In the genomic region with DNA sequence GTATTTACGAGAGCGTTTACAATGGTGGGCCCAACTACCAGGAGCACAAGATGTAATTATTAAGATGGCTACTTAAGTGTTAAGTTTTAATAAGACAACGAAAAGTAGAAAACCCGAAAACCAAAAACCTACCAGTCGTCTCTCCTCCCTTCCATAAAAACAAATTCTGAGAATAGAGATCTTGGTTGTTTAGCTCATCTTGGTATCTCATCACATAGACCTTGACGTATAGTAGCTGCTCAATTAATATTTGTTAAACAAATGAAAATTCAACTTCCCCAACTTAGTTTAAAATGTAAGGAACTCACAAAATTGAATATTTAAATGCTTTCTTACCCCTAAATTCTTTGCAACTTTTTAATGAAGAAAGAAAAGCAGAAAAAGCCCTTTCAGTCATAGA, we compare ENCODE assay signal across 9 cellular contexts. TPM values are rescaled to one million over a fixed set of nuclear protein-coding genes. Genes with fewer than 3 reads are reported as not detected.
DNase-seq lines count a peak whose midpoint lies in the region; ATAC-seq and TF ChIP-seq lines count a peak whose summit lies in the region.
"Had no signal": no experiment of that assay in that cellular context is flagged by ENCODE, and none has a peak within 500 bp of the region (broad histone marks: within the 10 kb centered on the region; RNA-seq: fewer than 3 reads in every experiment).

No MANE protein-coding gene starts in this region.

- BruUV-seq in mammary epithelial cell (replicated peaks; lab: Mats Ljungman, UMichigan): no TSS peak

- H3K79me2 ChIP-seq in mammary epithelial cell (ENCODE audit: insufficient read depth, low read length): peaks cover 29% of the 10 kb centered on the region

- H3K4me1 ChIP-seq in left ventricle myocardium inferior: peaks cover 22% of the 10 kb centered on the region
- H3K4me1 ChIP-seq in mammary epithelial cell (ENCODE audit: insufficient read depth, low read length): peaks cover 9% of the 10 kb centered on the region
- H3K4me1 ChIP-seq in mucosa of stomach (ENCODE audit: control insufficient read depth, insufficient read depth, low read length): peaks cover 5% of the 10 kb centered on the region

- intact Hi-C loops in left ventricle myocardium inferior (cut with micrococcal nuclease) (no loop called here), left ventricle myocardium superior (cut with micrococcal nuclease) (loop anchor here (10.0 kb wide), 1 partner anchor 91 kb away; the partner anchor contains the start of gene SRSF8), mammary epithelial cell (cut with micrococcal nuclease) (loop anchor here (5.0 kb wide), 1 partner anchor 158 kb away; no protein-coding TSS in a partner anchor)

- H4K20me1 ChIP-seq in mammary epithelial cell (ENCODE audit: insufficient read depth, low read length): no peaks in the 10 kb centered on the region

- H3K27me3 ChIP-seq in left ventricle myocardium inferior (ENCODE audit: low read depth): no peaks in the 10 kb centered on the region
- no peaks in the 10 kb centered on the region for H3K27me3 ChIP-seq in mammary epithelial cell (ENCODE audit: insufficient read depth, low read length)
- no peaks in the 10 kb centered on the region for H3K27me3 ChIP-seq in mucosa of stomach (ENCODE audit: control insufficient read depth, insufficient read depth, low read length)

- H2AFZ ChIP-seq in mammary epithelial cell (ENCODE audit: low read depth, low read length): peak overlapping the region; percentile 100

- no peak for TF ChIP-seq CTCF in left ventricle myocardium inferior (IDR thresholded peaks at IDR 0.05; ENCODE audit: borderline replicate concordance)
- TF ChIP-seq CTCF in mammary epithelial cell (conservative IDR thresholded peaks at IDR 0.05 in 1 of 2, IDR thresholded peaks at IDR 0.05 in 1 of 2; ENCODE audit: extremely low read depth in 1 of 2, insufficient read depth in 1 of 2, low read depth in 1 of 2, low read length in 2 of 2): no peak

- H3K9me3 ChIP-seq in left ventricle myocardium inferior (replicated peaks) (no peaks in the 10 kb centered on the region), mammary epithelial cell (replicated peaks; ENCODE audit: insufficient read depth, low read length) (no peaks in the 10 kb centered on the region), mucosa of stomach (ENCODE audit: control insufficient read depth, low read length) (no peaks in the 10 kb centered on the region)

- no peak for DNase-seq in left ventricle myocardium inferior
- DNase-seq in left ventricle myocardium superior: no peak
- DNase-seq in mammary epithelial cell: no peak
- no peak for DNase-seq in NCI-H1436 treated with DMSO at 0.1 percent for 48 hours (lab: John Stamatoyannopoulos, UW)
- DNase-seq in GM19240 (ENCODE audit: insufficient read length, low spot score): no peak

- in situ Hi-C loops in mammary epithelial cell (cut with MboI; ENCODE audit: low sequenced_read_pairs in 2 of 2): loop anchor here in 1 of 2 donors (5.0 kb wide), 1 partner anchor 93 kb away; the partner anchor contains the start of gene SRSF8

- H3K4me2 ChIP-seq in mammary epithelial cell (ENCODE audit: insufficient read depth, low read depth, low read length): peak overlapping the region; percentile 86

- H3K36me3 ChIP-seq in left ventricle myocardium inferior (peaks cover 30% of the 10 kb centered on the region), mammary epithelial cell (ENCODE audit: insufficient read depth, low read length) (peaks cover 17% of the 10 kb centered on the region), mucosa of stomach (ENCODE audit: control insufficient read depth, insufficient read depth, low read length) (peaks cover 12% of the 10 kb centered on the region)

- peak overlapping the region; percentile 95 for H3K9ac ChIP-seq in mammary epithelial cell (ENCODE audit: insufficient read depth, low read length)
- no peak overlapping the region for H3K9ac ChIP-seq in mucosa of stomach (ENCODE audit: low read length)

- WGBS in mammary epithelial cell (ENCODE audit: low coverage, missing lambda C conversion rate): 23% methylated on average over 6 of the region's 6 CpGs

- peak overlapping the region; percentile 84 for H3K4me3 ChIP-seq in left ventricle myocardium inferior
- peak overlapping the region; percentile 86 to 99 (median 89) for H3K4me3 ChIP-seq in mammary epithelial cell (replicated peaks in 1 of 3; ENCODE audit: insufficient read depth in 1 of 3, low read depth in 2 of 3, low read length in 3 of 3)
- peak overlapping the region; percentile 64 for H3K4me3 ChIP-seq in mucosa of stomach (ENCODE audit: low read length)

- H3K27ac ChIP-seq in left ventricle myocardium inferior (replicated peaks) (peak overlapping the region; percentile 78), mammary epithelial cell (ENCODE audit: insufficient read depth, low read depth, low read length) (peak overlapping the region; percentile 80)

- ATAC-seq in left ventricle myocardium superior (no peak), HG02610 (IDR thresholded peaks at IDR 0.05; ENCODE audit: unreplicated experiment) (no peak), GM19351 (IDR thresholded peaks at IDR 0.05; ENCODE audit: unreplicated experiment) (no peak)

- CTCF ChIA-PET in mammary epithelial cell (lab: Charles Lee; ENCODE audit: low non-redundant PET): no interaction called here

- dilution Hi-C loops in mammary epithelial cell (cut with HindIII; ENCODE audit: low sequenced_read_pairs): no loop called here

RNA-seq across cellular contexts. Expression of gene KDM4D, which starts 0.7 kb away (rescaled TPM):
- total RNA-seq in left ventricle myocardium inferior (0.69 TPM), left ventricle myocardium superior (0.59 TPM), mammary epithelial cell (1 to 10 TPM; 1.0 TPM)
- 1.3 TPM for polyA plus RNA-seq in mammary epithelial cell
- polyA minus RNA-seq in mammary epithelial cell: 2.4 TPM

RNA-seq across cellular contexts. Expression of gene CWC15, which starts 0.8 kb away (rescaled TPM):
- total RNA-seq in left ventricle myocardium inferior (71.6 TPM), left ventricle myocardium superior (80.3 TPM), mammary epithelial cell (10 to 100 TPM; 27.5 to 46.5 TPM)
- 24.1 TPM for polyA plus RNA-seq in mammary epithelial cell
- 0.36 TPM for polyA minus RNA-seq in mammary epithelial cell

RNA-seq across cellular contexts. Expression of gene KDM4E, which starts 50.9 kb away (rescaled TPM):
- total RNA-seq in left ventricle myocardium inferior (not detected), left ventricle myocardium superior (not detected), mammary epithelial cell (not detected)
- polyA plus RNA-seq in mammary epithelial cell: not detected
- polyA minus RNA-seq in mammary epithelial cell: not detected
- total RNA-seq: HT1080 had no signal
